1 cellular context compared by ENCODE assay signal in genomic region chr16:31084584-31085298, GRCh38.
TF ChIP-seq lines count a peak whose summit lies in the region.

No MANE protein-coding gene starts in this region.

TF ChIP-seq in HEK293, 187 proteins besides CTCF, POLR2A, EP300 and RAD21 (continued from another document):
- TF ChIP-seq ZSCAN5A (tag by site-specific recombination; IDR thresholded peaks at IDR 0.05) (no peak), ZBTB44 (tag by site-specific recombination; IDR thresholded peaks at IDR 0.05) (no peak), REST (tag by site-specific recombination; IDR thresholded peaks at IDR 0.05) (peak; percentile 38; the same call in 1 of the 2 replicates), GLIS1 (tag by site-specific recombination; IDR thresholded peaks at IDR 0.05) (peak; percentile 16; the same call in 1 of the 2 replicates), ZNF391 (tag by site-specific recombination; IDR thresholded peaks at IDR 0.05; ENCODE audit: borderline replicate concordance, low read depth) (no peak), ZNF548 (tag by site-specific recombination; IDR thresholded peaks at IDR 0.05) (no peak)
